Comparison of ENCODE assay signal across 23 cellular contexts in genomic region chr17:76796081-76796480, GRCh38. TPM values are rescaled to one million over a fixed set of nuclear protein-coding genes. Genes with fewer than 3 reads are reported as not detected.
DNase-seq lines count a peak whose midpoint lies in the region; ATAC-seq, FAIRE-seq and TF ChIP-seq lines count a peak whose summit lies in the region.
"Had no signal": no experiment of that assay in that cellular context is flagged by ENCODE, and none has a peak within 500 bp of the region (broad histone marks: within the 10 kb centered on the region; RNA-seq: fewer than 3 reads in every experiment).

No MANE protein-coding gene starts in this region.

- no peaks in the 10 kb centered on the region for H3K4me1 ChIP-seq in cardiac muscle cell (ENCODE audit: low read depth)
- peaks cover under 1% of the 10 kb centered on the region for H3K4me1 ChIP-seq in astrocyte (ENCODE audit: insufficient read depth, low read length)
- H3K4me1 ChIP-seq in K562 (replicated peaks in 1 of 2; ENCODE audit: control insufficient read depth in 2 of 2, insufficient read depth in 2 of 2, low read length in 2 of 2) = peaks cover 0 to 8% of the 10 kb centered on the region in 2 experiments; a peak in 4 of 5 replicates

- H3K27ac ChIP-seq in cardiac muscle cell (peak overlapping the region; percentile 23), astrocyte (ENCODE audit: low read depth, low read length) (no peak overlapping the region), K562 (ENCODE audit: extremely low read depth, low read depth, low read length) (no peak overlapping the region)
- H3K27ac ChIP-seq: A549 had no signal

- 27% methylated on average over 3 of the region's 3 CpGs for WGBS in K562 (ENCODE audit: insufficient coverage, low coverage, missing lambda C conversion rate)

- peaks cover 2% of the 10 kb centered on the region for H3K27me3 Mint-ChIP-seq in astrocyte (ENCODE audit: low read depth, unreplicated experiment)
- no peaks in the 10 kb centered on the region for H3K27me3 Mint-ChIP-seq in natural killer cell treated with Interleukin-12 subunit alpha and Interleukin-12 subunit beta and Interleukin-15 and Interleukin-18, amount 100 ng/mL, for 72 hours
- H3K27me3 Mint-ChIP-seq: CD4-positive, alpha-beta memory T cell had no signal

- peaks cover under 1% of the 10 kb centered on the region for H3K36me3 Mint-ChIP-seq in astrocyte (ENCODE audit: low read depth, unreplicated experiment)
- no peaks in the 10 kb centered on the region for H3K36me3 Mint-ChIP-seq in natural killer cell treated with Interleukin-12 subunit alpha and Interleukin-12 subunit beta and Interleukin-15 and Interleukin-18, amount 100 ng/mL, for 72 hours

- TF ChIP-seq RAD21 in K562 (CRISPR knock-in tag; conservative IDR thresholded peaks at IDR 0.05 in 1 of 2, IDR thresholded peaks at IDR 0.05 in 1 of 2) = no peak

- CTCF ChIA-PET in K562 (lab: Yijun Ruan, JAX; ENCODE audit: low intra/inter-chr PET ratio) = no interaction called here

- H3K36me3 ChIP-seq in cardiac muscle cell = no peaks in the 10 kb centered on the region
- H3K36me3 ChIP-seq in astrocyte (ENCODE audit: insufficient read depth, low read length) = no peaks in the 10 kb centered on the region
- H3K36me3 ChIP-seq in K562 (ENCODE audit: control insufficient read depth, insufficient read depth, low read length) = no peaks in the 10 kb centered on the region

- no peaks in the 10 kb centered on the region for H3K9me1 ChIP-seq in K562 (ENCODE audit: control insufficient read depth, insufficient read depth, low read length)

- TF ChIP-seq CTCF in cardiac muscle cell (IDR thresholded peaks at IDR 0.05; ENCODE audit: low read depth, low read length) (no peak), astrocyte (IDR thresholded peaks at IDR 0.05; ENCODE audit: insufficient read depth, low read depth, low read length) (no peak), K562 (IDR thresholded peaks at IDR 0.05 in 2 of 3, conservative IDR thresholded peaks at IDR 0.05 in 1 of 3; ENCODE audit: insufficient read depth in 2 of 3, low read depth in 1 of 3, low read length in 3 of 3) (no peak)

- H3K79me2 ChIP-seq in astrocyte (ENCODE audit: insufficient read depth, low read length) = no peaks in the 10 kb centered on the region
- no peaks in the 10 kb centered on the region for H3K79me2 ChIP-seq in K562 (ENCODE audit: control insufficient read depth, insufficient read depth, low read length)

- H3K4me3 Mint-ChIP-seq in astrocyte (ENCODE audit: unreplicated experiment) = no peak overlapping the region
- no peak overlapping the region for H3K4me3 Mint-ChIP-seq in natural killer cell treated with Interleukin-12 subunit alpha and Interleukin-12 subunit beta and Interleukin-15 and Interleukin-18, amount 100 ng/mL, for 72 hours
- H3K4me3 Mint-ChIP-seq: CD4-positive, alpha-beta memory T cell; GM23338; H9 had no signal

- POLR2A ChIA-PET in K562 (lab: Yijun Ruan, JAX) = no interaction called here

- H3K9me3 ChIP-seq in cardiac muscle cell (ENCODE audit: low read depth) (no peaks in the 10 kb centered on the region), astrocyte (ENCODE audit: insufficient read depth, low read depth, low read length) (no peaks in the 10 kb centered on the region), K562 (replicated peaks; ENCODE audit: control insufficient read depth, insufficient read depth, low read depth, low read length) (no peaks in the 10 kb centered on the region)
- H3K9me3 ChIP-seq: A549 had no signal

- in situ Hi-C loops in K562 (cut with MboI) = no loop called here

- BruUV-seq in K562 (replicated peaks; lab: Mats Ljungman, UMichigan) = no TSS peak

- H2AFZ ChIP-seq in astrocyte (ENCODE audit: low read depth, low read length) = no peak overlapping the region
- no peak overlapping the region for H2AFZ ChIP-seq in K562 (ENCODE audit: low read depth, low read length)
- H2AFZ ChIP-seq: GM23338 had no signal

- H4K20me1 ChIP-seq in astrocyte (ENCODE audit: insufficient read depth, low read length) = no peaks in the 10 kb centered on the region
- no peaks in the 10 kb centered on the region for H4K20me1 ChIP-seq in K562 (replicated peaks; ENCODE audit: control insufficient read depth, insufficient read depth, low read length)

- H3K4me2 ChIP-seq in astrocyte (ENCODE audit: low read length) = no peak overlapping the region
- no peak overlapping the region for H3K4me2 ChIP-seq in K562 (ENCODE audit: insufficient read depth, low read length)
- H3K4me2 ChIP-seq: A549, GM23338 had no signal

- FAIRE-seq in astrocyte (lab: Jason Lieb, UNC) (no peak), K562 (lab: Jason Lieb, UNC) (peak; percentile 46)
- FAIRE-seq: A549, G401.6, GM12892, GM19239 had no signal

- DNase-seq in cardiac muscle cell (ENCODE audit: low read depth in 1 of 2, low spot score in 1 of 2) (no peak), Right ventricle myocardium inferior (ENCODE audit: missing footprints) (no peak), astrocyte (ENCODE audit: low read depth) (peak; percentile 56), K562 (ENCODE audit: extremely low read depth in 1 of 4, low spot score in 3 of 4) (no peak), erythroblast (lab: John Stamatoyannopoulos, UW) (no peak)
- DNase-seq in NK-92 treated with Interleukin-12 subunit alpha and Interleukin-12 subunit beta, amount 100 ng/mL, for 24 hours (lab: John Stamatoyannopoulos, UW) = no peak
- DNase-seq in natural killer cell treated with Interleukin-12 subunit alpha and Interleukin-12 subunit beta and Interleukin-15 and Interleukin-18, amount 100 ng/mL, for 72 hours (ENCODE audit: low spot score) = no peak
- DNase-seq: 8988T; ACHN; AML-193; C1 segment of cervical spinal cord; Calu3; CD4-positive, alpha-beta memory T cell; COR-L47; DMS53; DMS79 treated with DMSO at 0.1 percent for 48 hours; H9 had no signal

- peaks cover 14% of the 10 kb centered on the region for H3K4me1 Mint-ChIP-seq in astrocyte (ENCODE audit: low read depth, unreplicated experiment)
- peaks cover 9 to 11% of the 10 kb centered on the region in 2 donors for H3K4me1 Mint-ChIP-seq in natural killer cell treated with Interleukin-12 subunit alpha and Interleukin-12 subunit beta and Interleukin-15 and Interleukin-18, amount 100 ng/mL, for 72 hours (ENCODE audit: low read depth in 2 of 2)

- TF ChIP-seq POLR2A in K562 (conservative IDR thresholded peaks at IDR 0.05) (no peak), erythroblast (IDR thresholded peaks at IDR 0.05; ENCODE audit: low read length) (no peak)

- intact Hi-C loops in Right ventricle myocardium inferior (cut with DNase I) (no loop called here), K562 (cut with micrococcal nuclease) (loop anchor here (10.0 kb wide), 1 partner anchor 279 kb away; no protein-coding TSS in a partner anchor)

- TF ChIP-seq EP300 in K562 (IDR thresholded peaks at IDR 0.05; ENCODE audit: low read length) = no peak

- ATAC-seq in Right ventricle myocardium inferior = no peak
- no peak for ATAC-seq in K562
- ATAC-seq in natural killer cell treated with Interleukin-12 subunit alpha and Interleukin-12 subunit beta and Interleukin-15 and Interleukin-18, amount 100 ng/mL, for 72 hours = no peak
- ATAC-seq: A549, GM23338, HCT116 had no signal

- H3K27me3 ChIP-seq in cardiac muscle cell = no peaks in the 10 kb centered on the region
- no peaks in the 10 kb centered on the region for H3K27me3 ChIP-seq in astrocyte (ENCODE audit: insufficient read depth, low read length)
- H3K27me3 ChIP-seq in K562 (ENCODE audit: control insufficient read depth in 2 of 2, insufficient read depth in 2 of 2, low read length in 2 of 2) = no peaks in the 10 kb centered on the region

- no peak overlapping the region for H3K9ac ChIP-seq in astrocyte (ENCODE audit: low read length)
- no peak overlapping the region for H3K9ac ChIP-seq in K562 (ENCODE audit: insufficient read depth in 1 of 2, low read depth in 2 of 2, low read length in 2 of 2)

- H3K27ac Mint-ChIP-seq in astrocyte (ENCODE audit: unreplicated experiment) = no peak overlapping the region
- H3K27ac Mint-ChIP-seq in natural killer cell treated with Interleukin-12 subunit alpha and Interleukin-12 subunit beta and Interleukin-15 and Interleukin-18, amount 100 ng/mL, for 72 hours = no peak overlapping the region
- H3K27ac Mint-ChIP-seq: GM23338, H9 had no signal

- H3K4me3 ChIP-seq in cardiac muscle cell = no peak overlapping the region
- no peak overlapping the region for H3K4me3 ChIP-seq in astrocyte (ENCODE audit: insufficient read depth, low read depth, low read length)
- no peak overlapping the region for H3K4me3 ChIP-seq in K562
- H3K4me3 ChIP-seq: A549, GM23338 had no signal

- H3K9me3 Mint-ChIP-seq in astrocyte (ENCODE audit: unreplicated experiment) = no peaks in the 10 kb centered on the region
- no peaks in the 10 kb centered on the region for H3K9me3 Mint-ChIP-seq in natural killer cell treated with Interleukin-12 subunit alpha and Interleukin-12 subunit beta and Interleukin-15 and Interleukin-18, amount 100 ng/mL, for 72 hours
- H3K9me3 Mint-ChIP-seq: CD4-positive, alpha-beta memory T cell had no signal

RNA-seq across cellular contexts. Expression of gene MFSD11, which starts 58.2 kb away (rescaled TPM):
- 45.8 and 69.2 TPM in 2 replicates for total RNA-seq in cardiac muscle cell
- polyA plus RNA-seq in cardiac muscle cell = 55.6 and 68.1 TPM in 2 replicates
- total RNA-seq in Right ventricle myocardium inferior = 20.8 TPM
- total RNA-seq in astrocyte = 20.1 and 20.9 TPM in 2 replicates
- 145 and 147 TPM in 2 replicates for total RNA-seq in K562 (2011; cell fraction: chromatin; rRNA removed; ENCODE audit: low replicate concordance)
- total RNA-seq in K562 (2011; cell fraction: nucleolus; rRNA removed) = 84.1 and 87.6 TPM in 2 replicates
- 125 and 138 TPM in 2 replicates for total RNA-seq in K562 (2011; cell fraction: nucleoplasm; rRNA removed)
- total RNA-seq in K562 (2014; rRNA removed) = 15.5 and 25.6 TPM in 2 replicates
- 20.9 and 21.8 TPM in 2 replicates for total RNA-seq in K562 (2014; rRNA removed; fragmentation: Illumina TruSeq; extraction: Trizol)
- total RNA-seq in K562 (2015; rRNA removed; fragmentation: Illumina TruSeq; extraction: Trizol) = 21.6 and 24.1 TPM in 2 replicates
- 24.5 and 26.2 TPM in 2 replicates for total RNA-seq in K562 (2021)
- 23.7 and 24.4 TPM in 2 replicates for polyA plus RNA-seq in K562 (2011; rRNA removed)
- polyA plus RNA-seq in K562 (2011; cell fraction: cytosol; rRNA removed) = 20.6 and 23.7 TPM in 2 replicates
- 57.8 and 68.3 TPM in 2 replicates for polyA plus RNA-seq in K562 (2011; cell fraction: nucleus; rRNA removed)
- 21.9 and 28.2 TPM in 2 replicates for polyA plus RNA-seq in K562 (2012)
- polyA plus RNA-seq in K562 (2014; fragmentation: Illumina TruSeq; extraction: Trizol) = 15.0 and 17.9 TPM in 2 replicates
- 10 to 100 TPM; 14.4 to 19.7 TPM for polyA plus RNA-seq in K562 (2014; fragmentation: Nextera tagmentation; extraction: Ambion mirVana)
- 19.9 and 22.8 TPM in 2 replicates for polyA plus RNA-seq in K562 (2014; rRNA removed)
- 30.5 and 35.7 TPM in 2 replicates for polyA minus RNA-seq in K562 (2011; rRNA and poly(A)+ RNA removed)
- 16.4 and 22.1 TPM in 2 replicates for polyA minus RNA-seq in K562 (2011; cell fraction: cytosol; rRNA and poly(A)+ RNA removed)
- polyA minus RNA-seq in K562 (2011; cell fraction: nucleus; rRNA and poly(A)+ RNA removed) = 30.6 and 40.5 TPM in 2 replicates
- total RNA-seq in natural killer cell treated with Interleukin-12 subunit alpha and Interleukin-12 subunit beta and Interleukin-15 and Interleukin-18, amount 100 ng/mL, for 72 hours = 10 to 100 TPM; 18.1 to 25.5 TPM

RNA-seq across cellular contexts. Expression of gene SRSF2, which starts 59.0 kb away (rescaled TPM):
- 398 and 520 TPM in 2 replicates for total RNA-seq in cardiac muscle cell
- 217 and 265 TPM in 2 replicates for polyA plus RNA-seq in cardiac muscle cell
- total RNA-seq in Right ventricle myocardium inferior = 74.0 TPM
- total RNA-seq in astrocyte = 143 and 176 TPM in 2 replicates
- total RNA-seq in K562 (2011; cell fraction: chromatin; rRNA removed; ENCODE audit: low replicate concordance) = 541 and 860 TPM in 2 replicates
- total RNA-seq in K562 (2011; cell fraction: nucleolus; rRNA removed) = 738 and 811 TPM in 2 replicates
- 625 and 722 TPM in 2 replicates for total RNA-seq in K562 (2011; cell fraction: nucleoplasm; rRNA removed)
- total RNA-seq in K562 (2014; rRNA removed) = 583 and 1,185 TPM in 2 replicates
- 261 and 276 TPM in 2 replicates for total RNA-seq in K562 (2014; rRNA removed; fragmentation: Illumina TruSeq; extraction: Trizol)
- total RNA-seq in K562 (2015; rRNA removed; fragmentation: Illumina TruSeq; extraction: Trizol) = 339 and 353 TPM in 2 replicates
- total RNA-seq in K562 (2021) = 499 and 569 TPM in 2 replicates
- polyA plus RNA-seq in K562 (2011; rRNA removed) = 422 and 444 TPM in 2 replicates
- polyA plus RNA-seq in K562 (2011; cell fraction: cytosol; rRNA removed) = 268 and 523 TPM in 2 replicates
- polyA plus RNA-seq in K562 (2011; cell fraction: nucleus; rRNA removed) = 1,783 and 2,637 TPM in 2 replicates
- 310 and 372 TPM in 2 replicates for polyA plus RNA-seq in K562 (2012)
- 379 and 393 TPM in 2 replicates for polyA plus RNA-seq in K562 (2014; fragmentation: Illumina TruSeq; extraction: Trizol)
- 100 to 1,000 TPM; 161 to 186 TPM for polyA plus RNA-seq in K562 (2014; fragmentation: Nextera tagmentation; extraction: Ambion mirVana)
- polyA plus RNA-seq in K562 (2014; rRNA removed) = 579 and 682 TPM in 2 replicates
- 180 and 185 TPM in 2 replicates for polyA minus RNA-seq in K562 (2011; rRNA and poly(A)+ RNA removed)
- 370 and 404 TPM in 2 replicates for polyA minus RNA-seq in K562 (2011; cell fraction: cytosol; rRNA and poly(A)+ RNA removed)
- 793 and 922 TPM in 2 replicates for polyA minus RNA-seq in K562 (2011; cell fraction: nucleus; rRNA and poly(A)+ RNA removed)
- total RNA-seq in natural killer cell treated with Interleukin-12 subunit alpha and Interleukin-12 subunit beta and Interleukin-15 and Interleukin-18, amount 100 ng/mL, for 72 hours = 100 to 1,000 TPM; 373 to 571 TPM
